8 cellular contexts compared by ENCODE assay signal in genomic region chr1:30782361-30783243, GRCh38. TPM values are rescaled to one million over a fixed set of nuclear protein-coding genes. Genes with fewer than 3 reads are reported as not detected.
DNase-seq lines count a peak whose midpoint lies in the region; ATAC-seq and TF ChIP-seq lines count a peak whose summit lies in the region.

No MANE protein-coding gene starts in this region.

- no peaks in the 10 kb centered on the region for H3K36me3 Mint-ChIP-seq in naive B cell
- no peaks in the 10 kb centered on the region for H3K36me3 Mint-ChIP-seq in stimulated activated memory B cell treated with anti-CD40 and anti-IgM and Interleukin-4, amounts not matched to agents 10 μg/mL and 1 μg/mL and 100 μg/mL, for 72 hours

- H3K4me1 Mint-ChIP-seq in naive B cell, result peaks cover 29 to 52% (median 37%) of the 10 kb centered on the region in 3 donors
- H3K4me1 Mint-ChIP-seq in stimulated activated memory B cell treated with anti-CD40 and anti-IgM and Interleukin-4, amounts not matched to agents 10 μg/mL and 1 μg/mL and 100 μg/mL, for 72 hours, result peaks cover 40% of the 10 kb centered on the region

- TF ChIP-seq CTCF in epithelial cell of proximal tubule (conservative IDR thresholded peaks at IDR 0.05; ENCODE audit: low read depth, low read length), result peak; percentile 66

- DNase-seq in ELR (ENCODE audit: low read depth) (peak; percentile 63), NOMO-1 treated with dmso at 0.1 percent for 144 hours (lab: John Stamatoyannopoulos, UW; ENCODE audit: unreplicated experiment) (peak; percentile 49), epithelial cell of proximal tubule (ENCODE audit: low read depth) (no peak), naive B cell (peak; percentile 57)
- DNase-seq in activated CD8-positive, alpha-beta memory T cell treated with anti-CD3 and anti-CD28 coated beads, Interleukin-2, amount 50 U/mL, for 48 hours, result peak; percentile 92

- ATAC-seq in HG03354 (IDR thresholded peaks at IDR 0.05; ENCODE audit: poor library complexity, severe bottlenecking, unreplicated experiment) (peak; percentile 47), naive B cell (ENCODE audit: low read depth in 2 of 2) (peak; percentile 33 to 34), GM18870 (IDR thresholded peaks at IDR 0.05; ENCODE audit: unreplicated experiment) (no peak)
- peak; percentile 70 for ATAC-seq in stimulated activated memory B cell treated with anti-CD40 and anti-IgM and Interleukin-4, amounts not matched to agents 10 μg/mL and 1 μg/mL and 100 μg/mL, for 72 hours

- peak overlapping the region; percentile 37 to 95 (median 83) for H3K27ac Mint-ChIP-seq in naive B cell
- no peak overlapping the region for H3K27ac Mint-ChIP-seq in stimulated activated memory B cell treated with anti-CD40 and anti-IgM and Interleukin-4, amounts not matched to agents 10 μg/mL and 1 μg/mL and 100 μg/mL, for 72 hours

- H3K4me3 Mint-ChIP-seq in naive B cell, result peak overlapping the region in 5 of 8 donors; percentile 62 to 84 (median 69)
- H3K4me3 Mint-ChIP-seq in stimulated activated memory B cell treated with anti-CD40 and anti-IgM and Interleukin-4, amounts not matched to agents 10 μg/mL and 1 μg/mL and 100 μg/mL, for 72 hours, result peak overlapping the region; percentile 45

- H3K27me3 Mint-ChIP-seq in naive B cell, result peaks cover 5 to 12% (median 6%) of the 10 kb centered on the region in 3 donors
- H3K27me3 Mint-ChIP-seq in stimulated activated memory B cell treated with anti-CD40 and anti-IgM and Interleukin-4, amounts not matched to agents 10 μg/mL and 1 μg/mL and 100 μg/mL, for 72 hours, result peaks cover 27% of the 10 kb centered on the region

- H3K9me3 Mint-ChIP-seq in naive B cell, result peaks cover 0 to 1% (median 0%) of the 10 kb centered on the region in 7 donors
- H3K9me3 Mint-ChIP-seq in stimulated activated memory B cell treated with anti-CD40 and anti-IgM and Interleukin-4, amounts not matched to agents 10 μg/mL and 1 μg/mL and 100 μg/mL, for 72 hours, result no peaks in the 10 kb centered on the region

- no peak overlapping the region for H3K4me3 ChIP-seq in epithelial cell of proximal tubule (ENCODE audit: low read depth, low read length)

RNA-seq across cellular contexts. Expression of gene LAPTM5, which starts 25.0 kb away (rescaled TPM):
- 2.2 and 2.4 TPM in 2 replicates for total RNA-seq in epithelial cell of proximal tubule
- 1,000 to 10,000 TPM; 1,442 to 2,525 (median 1,701) TPM for polyA plus RNA-seq in naive B cell (ENCODE audit: low read depth in 6 of 6)

RNA-seq across cellular contexts. Expression of gene MATN1, which starts 59.2 kb away (rescaled TPM):
- total RNA-seq in epithelial cell of proximal tubule, result not detected in 2 replicates
- 1 to 10 TPM in 2 of 6 donors, under 1 TPM in 4; 0.21 to 3.1 (median 0.39) TPM for polyA plus RNA-seq in naive B cell (ENCODE audit: low read depth in 6 of 6)
